15 cellular contexts compared by ENCODE assay signal in genomic region chr17:66469890-66470289, GRCh38.
A peak's percentile ranks its signal among the peaks of the same experiment; 100 is the strongest.
DNase-seq lines count a peak whose midpoint lies in the region; ATAC-seq and FAIRE-seq lines count a peak whose summit lies in the region.
"Had no signal": no experiment of that assay in that cellular context is flagged by ENCODE, and none has a peak within 500 bp of the region (broad histone marks: within the 10 kb centered on the region; RNA-seq: fewer than 3 reads in every experiment).

No MANE protein-coding gene starts in this region.

- H2AK5ac ChIP-seq in mesenchymal stem cell (ENCODE audit: low read length, severe bottlenecking) = no peak overlapping the region

- H3K4me3 ChIP-seq in adipocyte (ENCODE audit: low read length) (no peak overlapping the region), mesenchymal stem cell (ENCODE audit: insufficient read depth in 1 of 2, low read depth in 1 of 2, low read length in 2 of 2) (no peak overlapping the region), aorta (ENCODE audit: low read length in 2 of 2) (no peak overlapping the region)
- H3K4me3 ChIP-seq: left ventricle myocardium inferior had no signal

- WGBS in mesenchymal stem cell = 21% methylated on average over 4 of the region's 4 CpGs
- 83 to 88% methylated on average over 4 of the region's 4 CpGs for WGBS in aorta, 2 donors

- H2BK5ac ChIP-seq in mesenchymal stem cell (ENCODE audit: low read depth, low read length, poor library complexity, severe bottlenecking) = no peak overlapping the region

- intact Hi-C loops in aorta (cut with DNase I) = no loop called here

- H3K4ac ChIP-seq in mesenchymal stem cell (ENCODE audit: low read depth in 1 of 2, low read length in 2 of 2) = no peak overlapping the region

- peaks cover 10% of the 10 kb centered on the region for H3K79me1 ChIP-seq in mesenchymal stem cell (replicated peaks; ENCODE audit: low read length, poor library complexity, severe bottlenecking)

- FAIRE-seq in GM18507 (lab: Jason Lieb, UNC) = peak; percentile 60
- FAIRE-seq: bronchial epithelial cell had no signal

- H3K9me3 ChIP-seq in adipocyte (ENCODE audit: control insufficient read depth, low read length) = no peaks in the 10 kb centered on the region
- no peaks in the 10 kb centered on the region for H3K9me3 ChIP-seq in mesenchymal stem cell (ENCODE audit: control insufficient read depth, low read length)
- H3K9me3 ChIP-seq in aorta (ENCODE audit: control insufficient read depth, low read length) = no peaks in the 10 kb centered on the region
- H3K9me3 ChIP-seq: left ventricle myocardium inferior had no signal

- peak overlapping the region in 1 of 2 experiments; percentile 25 for H3K18ac ChIP-seq in mesenchymal stem cell (ENCODE audit: low read depth in 1 of 2, low read length in 2 of 2)

- no peak overlapping the region for H3K23ac ChIP-seq in mesenchymal stem cell (ENCODE audit: low read length in 2 of 2)

- in situ Hi-C loops in ACHN (cut with HindIII; ENCODE audit: low pct_ligation_motif_present, low pct_unique_long_range_greater_than_20kb, low sequenced_read_pairs) = no loop called here

- H3K4me1 ChIP-seq in adipocyte (ENCODE audit: control insufficient read depth, insufficient read depth, low read length) (peaks cover 54% of the 10 kb centered on the region), mesenchymal stem cell (ENCODE audit: control insufficient read depth, insufficient read depth, low read depth, low read length) (peaks cover 20% of the 10 kb centered on the region), aorta (ENCODE audit: control insufficient read depth in 1 of 2, insufficient read depth in 2 of 2, low read length in 2 of 2) (peaks cover 0 to 8% of the 10 kb centered on the region in 2 donors)

- H4K91ac ChIP-seq in mesenchymal stem cell (ENCODE audit: low read length) = no peak overlapping the region

- no peak overlapping the region for H3K14ac ChIP-seq in mesenchymal stem cell (ENCODE audit: low read length in 2 of 2)

- no peaks in the 10 kb centered on the region for H3K36me3 ChIP-seq in adipocyte (ENCODE audit: control insufficient read depth, insufficient read depth, low read length, severe bottlenecking)
- no peaks in the 10 kb centered on the region for H3K36me3 ChIP-seq in mesenchymal stem cell (ENCODE audit: control insufficient read depth in 1 of 2, insufficient read depth in 2 of 2, low read depth in 1 of 2, low read length in 2 of 2)
- H3K36me3 ChIP-seq in aorta (ENCODE audit: control insufficient read depth in 1 of 2, insufficient read depth in 2 of 2, low read length in 1 of 2) = no peaks in the 10 kb centered on the region
- H3K36me3 ChIP-seq: left ventricle myocardium inferior had no signal

- H2AFZ ChIP-seq in mesenchymal stem cell (ENCODE audit: low read depth, low read length) = no peak overlapping the region

- H4K8ac ChIP-seq in mesenchymal stem cell (ENCODE audit: low read length) = no peak overlapping the region

- H2BK120ac ChIP-seq in mesenchymal stem cell (ENCODE audit: low read depth, low read length) = no peak overlapping the region

- no peak overlapping the region for H3K4me2 ChIP-seq in mesenchymal stem cell (ENCODE audit: low read length, poor library complexity, severe bottlenecking)

- ATAC-seq in aorta (ENCODE audit: low FRiP score) = no peak

- DNase-seq in ACHN (peak; percentile 61), GM18507 (ENCODE audit: extremely low spot score, insufficient read length, low read depth) (no peak), adipocyte (ENCODE audit: low read depth) (no peak), mesenchymal stem cell (peak; percentile 58), aorta (no peak), NCI-H2107 (lab: John Stamatoyannopoulos, UW) (no peak), superior temporal gyrus (ENCODE audit: extremely low spot score) (no peak)
- no peak for DNase-seq in activated naive CD4-positive, alpha-beta T cell treated with anti-CD3 and anti-CD28 coated beads, Interleukin-2, amount 50 U/mL, for 16 hours
- DNase-seq: activated B cell treated with CpG ODN at 0.5 μM for 24 hours; activated naive CD4-positive, alpha-beta T cell treated with anti-CD3 and anti-CD28 coated beads, Interleukin-2, amount 10 ng/mL, durations not matched to agents 7 days and 5 days; effector memory CD4-positive, alpha-beta T cell; left ventricle myocardium inferior; NCI-H2081 treated with DMSO at 0.1 percent for 48 hours; NCI-H526 had no signal

- H3K27ac ChIP-seq in mesenchymal stem cell (ENCODE audit: low read length, poor library complexity, severe bottlenecking) (peak overlapping the region; percentile 73), aorta (ENCODE audit: low read depth in 1 of 2, low read length in 2 of 2) (no peak overlapping the region)
- H3K27ac ChIP-seq: left ventricle myocardium inferior had no signal

- H2BK12ac ChIP-seq in mesenchymal stem cell (ENCODE audit: low read length in 2 of 2) = no peak overlapping the region

- H2BK15ac ChIP-seq in mesenchymal stem cell (ENCODE audit: low read depth, poor library complexity, severe bottlenecking) = no peak overlapping the region

- no peaks in the 10 kb centered on the region for H3K27me3 ChIP-seq in adipocyte (replicated peaks; ENCODE audit: control insufficient read depth, insufficient read depth, low read length)
- no peaks in the 10 kb centered on the region for H3K27me3 ChIP-seq in mesenchymal stem cell (ENCODE audit: control insufficient read depth in 1 of 2, insufficient read depth in 1 of 2, low read length in 2 of 2)
- H3K27me3 ChIP-seq in aorta (ENCODE audit: control insufficient read depth in 1 of 2, insufficient read depth in 2 of 2, low read length in 1 of 2) = no peaks in the 10 kb centered on the region

- H3K9ac ChIP-seq in adipocyte (ENCODE audit: low read length) = peak overlapping the region; percentile 8
- H3K9ac ChIP-seq in mesenchymal stem cell (ENCODE audit: low read length) = no peak overlapping the region

Comparison
In these comparisons a context has a peak if more than half of its experiments do, and no peak if none do; other contexts are left out.
1. DNase-seq: peak in ACHN (single experiment) and mesenchymal stem cell (single experiment); none in GM18507 (single experiment), adipocyte (single experiment), aorta (0 of 2), NCI-H2107 (single experiment), superior temporal gyrus (single experiment) and activated naive CD4-positive, alpha-beta T cell treated with anti-CD3 and anti-CD28 coated beads, Interleukin-2, amount 50 U/mL, for 16 hours (single experiment).